ENCODE assay signal across 1 cellular context in the genomic region with DNA sequence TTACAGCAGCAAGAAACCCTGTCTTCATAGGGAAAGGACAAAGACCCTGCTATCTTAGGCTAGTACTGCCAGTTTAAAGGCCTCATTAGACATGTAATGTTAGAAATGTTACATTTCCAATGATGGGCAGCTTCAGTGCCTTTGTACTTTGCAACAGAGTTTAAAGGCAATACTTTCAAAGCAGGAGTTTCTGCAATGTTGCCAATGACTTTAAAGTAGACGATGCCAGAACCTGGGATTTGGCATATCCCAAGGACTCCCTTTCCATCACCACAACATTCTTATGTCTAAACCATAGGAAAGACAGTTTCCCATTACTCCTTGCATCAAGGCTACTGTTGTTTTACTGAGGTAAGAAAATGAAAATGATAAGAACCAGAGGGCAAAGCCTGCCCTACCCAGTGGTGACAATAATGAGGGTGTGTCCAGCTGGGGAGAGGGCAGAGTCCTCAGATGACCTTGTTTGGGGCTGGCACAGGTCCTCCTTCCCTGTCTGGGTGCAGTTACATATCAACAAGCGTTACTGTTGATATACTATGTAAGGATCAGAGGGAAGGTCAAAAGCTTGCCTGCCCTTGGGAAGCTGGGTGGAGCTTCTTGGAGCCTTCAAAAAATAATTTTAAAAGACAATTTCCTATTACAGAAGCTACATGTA.
TF ChIP-seq lines count a peak whose summit lies in the region.

No MANE protein-coding gene starts in this region.

TF ChIP-seq in HepG2, 621 proteins besides CTCF, POLR2A, EP300 and RAD21:
- TF ChIP-seq, protein P1, sequence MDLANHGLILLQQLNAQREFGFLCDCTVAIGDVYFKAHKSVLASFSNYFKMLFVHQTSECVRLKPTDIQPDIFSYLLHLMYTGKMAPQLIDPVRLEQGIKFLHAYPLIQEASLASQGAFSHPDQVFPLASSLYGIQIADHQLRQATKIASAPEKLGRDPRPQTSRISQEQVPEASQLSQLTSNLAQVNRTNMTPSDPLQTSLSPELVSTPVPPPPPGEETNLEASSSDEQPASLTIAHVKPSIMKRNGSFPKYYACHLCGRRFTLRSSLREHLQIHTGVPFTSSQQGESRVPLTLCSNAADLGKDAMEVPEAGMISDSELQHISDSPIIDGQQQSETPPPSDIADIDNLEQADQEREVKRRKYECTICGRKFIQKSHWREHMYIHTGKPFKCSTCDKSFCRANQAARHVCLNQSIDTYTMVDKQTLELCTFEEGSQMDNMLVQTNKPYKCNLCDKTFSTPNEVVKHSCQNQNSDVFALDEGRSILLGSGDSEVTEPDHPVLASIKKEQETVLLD (CRISPR knock-in tag; IDR thresholded peaks at IDR 0.05; ENCODE audit: low read depth) = no peak
- TF ChIP-seq THRA (CRISPR knock-in tag; IDR thresholded peaks at IDR 0.05; ENCODE audit: borderline replicate concordance) (peak; percentile 66; the same call in 1 of the 2 replicates), ATF2 (CRISPR knock-in tag; IDR thresholded peaks at IDR 0.05) (no peak), ZBTB7A (CRISPR knock-in tag; IDR thresholded peaks at IDR 0.05) (no peak), CENPX (CRISPR knock-in tag; IDR thresholded peaks at IDR 0.05) (no peak), RXRB (CRISPR knock-in tag; IDR thresholded peaks at IDR 0.05; ENCODE audit: borderline replicate concordance) (peak; percentile 50; the same call in 1 of the 2 replicates), TGIF2 (CRISPR knock-in tag; IDR thresholded peaks at IDR 0.05) (no peak), ZNF570 (CRISPR knock-in tag; IDR thresholded peaks at IDR 0.05; ENCODE audit: borderline replicate concordance) (no peak), SNRNP70 (IDR thresholded peaks at IDR 0.05; ENCODE audit: low read depth, low read length) (no peak)
